In genomic region chr14:97100306-97100705, GRCh38 we compare ENCODE assay signal across 25 cellular contexts.
DNase-seq lines count a peak whose midpoint lies in the region; ATAC-seq, FAIRE-seq and TF ChIP-seq lines count a peak whose summit lies in the region.
"Had no signal": no experiment of that assay in that cellular context is flagged by ENCODE, and none has a peak within 500 bp of the region (broad histone marks: within the 10 kb centered on the region; RNA-seq: fewer than 3 reads in every experiment).

No MANE protein-coding gene starts in this region.

- ATAC-seq in K562 (no peak), HG02588 (IDR thresholded peaks at IDR 0.05; ENCODE audit: unreplicated experiment) (no peak), GM21619 (IDR thresholded peaks at IDR 0.05; ENCODE audit: unreplicated experiment) (no peak)
- ATAC-seq: HCT116 had no signal

- WGBS in K562 (ENCODE audit: insufficient coverage, low coverage, missing lambda C conversion rate) = 0% methylated on average over 2 of the region's 2 CpGs

- no peaks in the 10 kb centered on the region for H3F3A ChIP-seq in neural cell (ENCODE audit: insufficient read depth, low read length, poor library complexity, severe bottlenecking)

- CTCF ChIA-PET in K562 (lab: Yijun Ruan, JAX; ENCODE audit: low intra/inter-chr PET ratio) = no interaction called here

- no peak for TF ChIP-seq POLR2A in K562 (conservative IDR thresholded peaks at IDR 0.05)

- H3K4me1 Mint-ChIP-seq in progenitor cell of endocrine pancreas (ENCODE audit: low read depth) = peaks cover 1% of the 10 kb centered on the region
- H3K4me1 Mint-ChIP-seq: CD4-positive, CD25-positive, alpha-beta regulatory T cell; CD8-positive, alpha-beta memory T cell had no signal

- H3K27ac Mint-ChIP-seq in progenitor cell of endocrine pancreas = no peak overlapping the region
- H3K27ac Mint-ChIP-seq: CD4-positive, CD25-positive, alpha-beta regulatory T cell; HFFc6 had no signal

- H2AFZ ChIP-seq in K562 (ENCODE audit: low read depth, low read length) = no peak overlapping the region
- H2AFZ ChIP-seq in neural cell (ENCODE audit: low read depth, low read length) = no peak overlapping the region
- H2AFZ ChIP-seq: GM23248 had no signal

- H4K20me1 ChIP-seq in K562 (replicated peaks; ENCODE audit: control insufficient read depth, insufficient read depth, low read length) = no peaks in the 10 kb centered on the region
- no peaks in the 10 kb centered on the region for H4K20me1 ChIP-seq in neural cell (ENCODE audit: insufficient read depth)

- H3K4me2 ChIP-seq in K562 (ENCODE audit: insufficient read depth, low read length) (no peak overlapping the region), neural cell (ENCODE audit: low read length) (no peak overlapping the region)

- POLR2A ChIA-PET in K562 (lab: Yijun Ruan, JAX) = no interaction called here

- H3K4me1 ChIP-seq in HAP-1 (peaks cover 5% of the 10 kb centered on the region; the same call in 1 of the 2 replicates), K562 (replicated peaks in 1 of 2; ENCODE audit: control insufficient read depth in 2 of 2, insufficient read depth in 2 of 2, low read length in 2 of 2) (no peaks in the 10 kb centered on the region)
- H3K4me1 ChIP-seq: BE2C had no signal

- no peaks in the 10 kb centered on the region for H3K9me1 ChIP-seq in K562 (ENCODE audit: control insufficient read depth, insufficient read depth, low read length)

- DNase-seq in HAP-1 (ENCODE audit: low spot score in 2 of 2) (peak; percentile 44 to 52), K562 (ENCODE audit: extremely low read depth in 1 of 4, low spot score in 3 of 4) (no peak), progenitor cell of endocrine pancreas (ENCODE audit: low spot score, unreplicated experiment) (no peak)
- DNase-seq: ACHN; BE2C; C1 segment of cervical spinal cord; CD4-positive, CD25-positive, alpha-beta regulatory T cell; CD8-positive, alpha-beta memory T cell; COR-L47; DMS 273 treated with DMSO at 0.1 percent for 48 hours; DMS53; DND-41; EL; GM23248; HFFc6; IMR-90 had no signal

- no peak for TF ChIP-seq RAD21 in K562 (CRISPR knock-in tag; conservative IDR thresholded peaks at IDR 0.05 in 1 of 2, IDR thresholded peaks at IDR 0.05 in 1 of 2)
- TF ChIP-seq RAD21 in neural cell (conservative IDR thresholded peaks at IDR 0.05) = no peak

- H3K4me3 ChIP-seq in HAP-1 (no peak overlapping the region), K562 (no peak overlapping the region), neural cell (ENCODE audit: low read length) (no peak overlapping the region)
- H3K4me3 ChIP-seq: GM23248 had no signal

- TF ChIP-seq CTCF in K562 (IDR thresholded peaks at IDR 0.05 in 2 of 3, conservative IDR thresholded peaks at IDR 0.05 in 1 of 3; ENCODE audit: insufficient read depth in 2 of 3, low read depth in 1 of 3, low read length in 3 of 3) = no peak
- TF ChIP-seq CTCF in neural cell (IDR thresholded peaks at IDR 0.05; ENCODE audit: poor library complexity, severe bottlenecking) = no peak
- TF ChIP-seq CTCF in progenitor cell of endocrine pancreas (IDR thresholded peaks at IDR 0.05; ENCODE audit: unreplicated experiment) = no peak

- no TSS peak for BruUV-seq in K562 (replicated peaks; lab: Mats Ljungman, UMichigan)

- H3K36me3 Mint-ChIP-seq in progenitor cell of endocrine pancreas (ENCODE audit: insufficient read depth) = no peaks in the 10 kb centered on the region
- H3K36me3 Mint-ChIP-seq: CD4-positive, CD25-positive, alpha-beta regulatory T cell had no signal

- H3K9me2 ChIP-seq in neural cell (ENCODE audit: insufficient read depth, low read length) = no peaks in the 10 kb centered on the region

- H3K27ac ChIP-seq in K562 (ENCODE audit: extremely low read depth, low read depth, low read length) (no peak overlapping the region), neural cell (ENCODE audit: low read length) (peak overlapping the region; percentile 34)
- H3K27ac ChIP-seq: GM23248 had no signal

- no peak for TF ChIP-seq EP300 in K562 (IDR thresholded peaks at IDR 0.05; ENCODE audit: low read length)
- TF ChIP-seq EP300 in neural cell (conservative IDR thresholded peaks at IDR 0.05; ENCODE audit: poor library complexity, severe bottlenecking) = no peak

- H3K27me3 Mint-ChIP-seq in progenitor cell of endocrine pancreas = peaks cover 36% of the 10 kb centered on the region

- in situ Hi-C loops in HAP-1 (cut with MboI; ENCODE audit: low sequenced_read_pairs) (no loop called here), K562 (cut with MboI) (no loop called here)

- no peak for FAIRE-seq in K562 (lab: Jason Lieb, UNC)
- FAIRE-seq: A204.1, GM12891, GM19239, H54, HTR-8/SVneo had no signal

- intact Hi-C loops in K562 (cut with micrococcal nuclease) = no loop called here

- H3K9me3 ChIP-seq in HAP-1 (no peaks in the 10 kb centered on the region), K562 (replicated peaks; ENCODE audit: control insufficient read depth, insufficient read depth, low read depth, low read length) (no peaks in the 10 kb centered on the region), neural cell (ENCODE audit: low read length) (no peaks in the 10 kb centered on the region)
- H3K9me3 ChIP-seq: BE2C had no signal

- H3K4me3 Mint-ChIP-seq in progenitor cell of endocrine pancreas (ENCODE audit: low read depth) = no peak overlapping the region
- H3K4me3 Mint-ChIP-seq: CD4-positive, CD25-positive, alpha-beta regulatory T cell; CD8-positive, alpha-beta memory T cell; HFFc6 had no signal

- H3K36me3 ChIP-seq in HAP-1 (replicated peaks) (no peaks in the 10 kb centered on the region), K562 (ENCODE audit: control insufficient read depth, insufficient read depth, low read length) (no peaks in the 10 kb centered on the region), neural cell (ENCODE audit: insufficient read depth, low read length) (no peaks in the 10 kb centered on the region)
- H3K36me3 ChIP-seq: BE2C had no signal

- H3K79me2 ChIP-seq in K562 (ENCODE audit: control insufficient read depth, insufficient read depth, low read length) = no peaks in the 10 kb centered on the region
- H3K79me2 ChIP-seq in neural cell (replicated peaks; ENCODE audit: insufficient read depth, low read length) = no peaks in the 10 kb centered on the region

- H3K27me3 ChIP-seq in HAP-1 (ENCODE audit: low read depth) = peaks cover 6% of the 10 kb centered on the region; the same call in 1 of the 2 replicates
- peaks cover 3 to 10% of the 10 kb centered on the region in 2 experiments; a peak in 4 of 5 replicates for H3K27me3 ChIP-seq in K562 (ENCODE audit: control insufficient read depth in 2 of 2, insufficient read depth in 2 of 2, low read length in 2 of 2)
- H3K27me3 ChIP-seq in neural cell (ENCODE audit: insufficient read depth, low read depth, low read length) = no peaks in the 10 kb centered on the region
- H3K27me3 ChIP-seq: BE2C had no signal

- H3K9ac ChIP-seq in K562 (ENCODE audit: insufficient read depth in 1 of 2, low read depth in 2 of 2, low read length in 2 of 2) (no peak overlapping the region), neural cell (ENCODE audit: low read length) (no peak overlapping the region)
- H3K9ac ChIP-seq: GM23248 had no signal

- no peaks in the 10 kb centered on the region for H3K9me3 Mint-ChIP-seq in progenitor cell of endocrine pancreas (ENCODE audit: low read depth)
- H3K9me3 Mint-ChIP-seq: CD8-positive, alpha-beta memory T cell had no signal

TF ChIP-seq in K562, 482 proteins besides CTCF, POLR2A, EP300 and RAD21:
- TF ChIP-seq MXI1 (IDR thresholded peaks at IDR 0.05; ENCODE audit: low read depth, low read length) (no peak), RFX1 (IDR thresholded peaks at IDR 0.05) (peak; percentile 64)

TF ChIP-seq in neural cell, 6 proteins besides CTCF, POLR2A, EP300 and RAD21:
- TF ChIP-seq MXI1 (conservative IDR thresholded peaks at IDR 0.05; ENCODE audit: poor library complexity, severe bottlenecking) (no peak), EZH2 (IDR thresholded peaks at IDR 0.05; ENCODE audit: borderline replicate concordance, insufficient read depth, low read length, poor library complexity, severe bottlenecking) (no peak), TAF1 (IDR thresholded peaks at IDR 0.05; ENCODE audit: low read depth) (no peak), SMC3 (conservative IDR thresholded peaks at IDR 0.05; ENCODE audit: poor library complexity) (no peak), REST (IDR thresholded peaks at IDR 0.05; ENCODE audit: borderline replicate concordance) (no peak), POLR2AphosphoS5 (IDR thresholded peaks at IDR 0.05) (no peak)

Comparison
In these comparisons a context has a peak if more than half of its experiments do, and no peak if none do; other contexts are left out.
1. DNase-seq: peak in HAP-1 (2 of 2); none in K562 (0 of 4) and progenitor cell of endocrine pancreas (single experiment).